Comparison of ENCODE assay signal across 1 cellular context in genomic region chr19:916645-917322, GRCh38.
TF ChIP-seq lines count a peak whose summit lies in the region.

No MANE protein-coding gene starts in this region.

TF ChIP-seq in A549, 52 proteins besides CTCF, POLR2A, EP300 and RAD21:
- TF ChIP-seq SREBF2 (IDR thresholded peaks at IDR 0.05) (no peak), MAX (IDR thresholded peaks at IDR 0.05) (no peak), MYC (IDR thresholded peaks at IDR 0.05; ENCODE audit: borderline replicate concordance, low read length) (no peak), ZC3H11A (IDR thresholded peaks at IDR 0.05) (no peak), HOXA7 (CRISPR knock-in tag; IDR thresholded peaks at IDR 0.05) (no peak), E2F6 (IDR thresholded peaks at IDR 0.05; ENCODE audit: borderline replicate concordance, low read depth) (no peak), NR3C1 (IDR thresholded peaks at IDR 0.05) (no peak), SMC3 (IDR thresholded peaks at IDR 0.05) (no peak), CHD2 (IDR thresholded peaks at IDR 0.05; ENCODE audit: low read length, partially characterized antibody) (no peak)
TF ChIP-seq in A549: peak in this region for 0.
